7 cellular contexts compared by ENCODE assay signal in the genomic region with DNA sequence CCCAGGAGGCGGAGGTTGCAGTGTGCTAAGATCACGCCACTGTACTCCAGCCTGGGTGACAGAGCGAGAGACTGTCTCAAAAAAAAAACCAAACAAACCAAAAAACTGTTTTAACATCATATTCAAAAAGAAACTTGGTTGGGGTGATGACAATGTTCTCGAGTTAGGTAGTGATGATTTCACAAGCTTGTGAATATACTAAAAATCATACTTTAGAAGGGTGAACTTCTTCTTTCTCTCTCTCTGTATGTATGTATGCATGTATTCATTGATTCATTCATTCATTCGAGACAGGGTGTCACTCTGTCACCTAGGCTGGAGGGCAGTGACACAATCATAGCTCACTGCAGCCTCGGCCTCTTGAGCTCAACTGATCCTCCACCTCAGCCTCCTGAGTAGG.
DNase-seq lines count a peak whose midpoint lies in the region; ATAC-seq lines count a peak whose summit lies in the region.
"Not testable (repeated sequence)": the region's sequence is repeated elsewhere in the genome, so short reads cannot be mapped to it uniquely, and the experiment has no call there.

No MANE protein-coding gene starts in this region.

- ATAC-seq in GM18520 (IDR thresholded peaks at IDR 0.05; ENCODE audit: unreplicated experiment) (peak; percentile 84), GM19351 (IDR thresholded peaks at IDR 0.05; ENCODE audit: unreplicated experiment) (peak; percentile 71), HG02759 (IDR thresholded peaks at IDR 0.05; ENCODE audit: unreplicated experiment) (peak; percentile 59), HG03442 (IDR thresholded peaks at IDR 0.05; ENCODE audit: unreplicated experiment) (peak; percentile 50)
- ATAC-seq in activated T-helper 17 cell treated with anti-CD3 and anti-CD28 coated beads, Interleukin-2, amount 50 U/mL, for 72 hours (replicated peaks), result peak; percentile 97
- peak; percentile 71 to 93 for ATAC-seq in natural killer cell treated with Interleukin-12 subunit alpha and Interleukin-12 subunit beta and Interleukin-15 and Interleukin-18, amount 100 ng/mL, for 72 hours

- POLR2A ChIA-PET in activated CD4-positive, alpha-beta memory T cell treated with anti-CD3 and anti-CD28 coated beads for 36 hours (lab: Charles Lee), result interaction anchor here (0.6 kb wide), 1 partner anchor 16 kb away, joined by 4 read pairs; no protein-coding TSS in a partner anchor

- not testable (repeated sequence) for H3K4me3 Mint-ChIP-seq in activated CD4-positive, alpha-beta memory T cell treated with anti-CD3 and anti-CD28 coated beads for 36 hours; activated T-helper 17 cell treated with anti-CD3 and anti-CD28 coated beads, Interleukin-2, amount 50 U/mL, for 72 hours
- peak overlapping the region; percentile 30 for H3K4me3 Mint-ChIP-seq in natural killer cell treated with Interleukin-12 subunit alpha and Interleukin-12 subunit beta and Interleukin-15 and Interleukin-18, amount 100 ng/mL, for 72 hours

- peak; percentile 48 for DNase-seq in activated CD4-positive, alpha-beta memory T cell treated with anti-CD3 and anti-CD28 coated beads for 36 hours
- not testable (repeated sequence) for DNase-seq in natural killer cell treated with Interleukin-12 subunit alpha and Interleukin-12 subunit beta and Interleukin-15 and Interleukin-18, amount 100 ng/mL, for 72 hours (ENCODE audit: low spot score)

- not testable (repeated sequence) for H3K27me3 Mint-ChIP-seq in activated CD4-positive, alpha-beta memory T cell treated with anti-CD3 and anti-CD28 coated beads for 36 hours; activated T-helper 17 cell treated with anti-CD3 and anti-CD28 coated beads, Interleukin-2, amount 50 U/mL, for 72 hours; natural killer cell treated with Interleukin-12 subunit alpha and Interleukin-12 subunit beta and Interleukin-15 and Interleukin-18, amount 100 ng/mL, for 72 hours

- H3K27ac Mint-ChIP-seq in activated CD4-positive, alpha-beta memory T cell treated with anti-CD3 and anti-CD28 coated beads for 36 hours, result not testable (repeated sequence)
- peak overlapping the region; percentile 59 for H3K27ac Mint-ChIP-seq in activated T-helper 17 cell treated with anti-CD3 and anti-CD28 coated beads, Interleukin-2, amount 50 U/mL, for 72 hours
- peak overlapping the region in 1 of 2 donors; percentile 28 for H3K27ac Mint-ChIP-seq in natural killer cell treated with Interleukin-12 subunit alpha and Interleukin-12 subunit beta and Interleukin-15 and Interleukin-18, amount 100 ng/mL, for 72 hours

- H3K4me1 Mint-ChIP-seq in activated CD4-positive, alpha-beta memory T cell treated with anti-CD3 and anti-CD28 coated beads for 36 hours (ENCODE audit: low read depth); activated T-helper 17 cell treated with anti-CD3 and anti-CD28 coated beads, Interleukin-2, amount 50 U/mL, for 72 hours; natural killer cell treated with Interleukin-12 subunit alpha and Interleukin-12 subunit beta and Interleukin-15 and Interleukin-18, amount 100 ng/mL, for 72 hours (ENCODE audit: low read depth in 2 of 2): not testable (repeated sequence)

- not testable (repeated sequence) for H3K9me3 Mint-ChIP-seq in activated CD4-positive, alpha-beta memory T cell treated with anti-CD3 and anti-CD28 coated beads for 36 hours; activated T-helper 17 cell treated with anti-CD3 and anti-CD28 coated beads, Interleukin-2, amount 50 U/mL, for 72 hours; natural killer cell treated with Interleukin-12 subunit alpha and Interleukin-12 subunit beta and Interleukin-15 and Interleukin-18, amount 100 ng/mL, for 72 hours

- CTCF ChIA-PET in activated CD4-positive, alpha-beta memory T cell treated with anti-CD3 and anti-CD28 coated beads for 36 hours (lab: Charles Lee), result not testable (repeated sequence)

- intact Hi-C loops in activated CD4-positive, alpha-beta memory T cell treated with anti-CD3 and anti-CD28 coated beads for 36 hours (cut with micrococcal nuclease), result not testable (repeated sequence)

- H3K36me3 Mint-ChIP-seq in activated CD4-positive, alpha-beta memory T cell treated with anti-CD3 and anti-CD28 coated beads for 36 hours, result peaks cover 14% of the 10 kb centered on the region
- peaks cover 14% of the 10 kb centered on the region for H3K36me3 Mint-ChIP-seq in activated T-helper 17 cell treated with anti-CD3 and anti-CD28 coated beads, Interleukin-2, amount 50 U/mL, for 72 hours (ENCODE audit: low read depth)
- not testable (repeated sequence) for H3K36me3 Mint-ChIP-seq in natural killer cell treated with Interleukin-12 subunit alpha and Interleukin-12 subunit beta and Interleukin-15 and Interleukin-18, amount 100 ng/mL, for 72 hours
